ENCODE assay signal across 14 cellular contexts in genomic region chr5:56685503-56686217, GRCh38.
A peak's percentile ranks its signal among the peaks of the same experiment; 100 is the strongest.
DNase-seq lines count a peak whose midpoint lies in the region; ATAC-seq and TF ChIP-seq lines count a peak whose summit lies in the region.
"Had no signal": no experiment of that assay in that cellular context is flagged by ENCODE, and none has a peak within 500 bp of the region (broad histone marks: within the 10 kb centered on the region; RNA-seq: fewer than 3 reads in every experiment).

No MANE protein-coding gene starts in this region.

- no peaks in the 10 kb centered on the region for H3K27me3 Mint-ChIP-seq in activated CD4-positive, alpha-beta T cell treated with anti-CD3 and anti-CD28 coated beads, Interleukin-2, amount 10 ng/mL, durations not matched to agents 7 days and 5 days
- H3K27me3 Mint-ChIP-seq in activated B cell treated with CpG ODN at 0.5 μM for 24 hours: no peaks in the 10 kb centered on the region

- H3K4me1 Mint-ChIP-seq in activated CD4-positive, alpha-beta T cell treated with anti-CD3 and anti-CD28 coated beads, Interleukin-2, amount 10 ng/mL, durations not matched to agents 7 days and 5 days: peaks cover 76% of the 10 kb centered on the region
- H3K4me1 Mint-ChIP-seq in activated B cell treated with CpG ODN at 0.5 μM for 24 hours: peaks cover 97% of the 10 kb centered on the region

- POLR2A ChIA-PET in activated CD4-positive, alpha-beta T cell treated with anti-CD3 and anti-CD28 coated beads, Interleukin-2, amount 10 ng/mL, durations not matched to agents 7 days and 5 days (lab: Charles Lee): no interaction called here
- POLR2A ChIA-PET in activated B cell treated with CpG ODN at 0.5 μM for 24 hours (lab: Charles Lee): interaction anchor here (0.6 to 4.4 kb wide), 25 partner anchors 8 to 369 kb away, joined by 3 to 84 read pairs (median 4); partner anchors contain the start of gene MAP3K1

- ATAC-seq in HG02642 (IDR thresholded peaks at IDR 0.05; ENCODE audit: poor library complexity, unreplicated experiment): peak; percentile 14
- ATAC-seq in activated B cell treated with CpG ODN at 0.5 μM for 24 hours (ENCODE audit: low read depth): peak; percentile 36
- ATAC-seq in HG02678 (IDR thresholded peaks at IDR 0.05; ENCODE audit: unreplicated experiment): no peak

- DNase-seq in activated CD4-positive, alpha-beta T cell treated with anti-CD3 and anti-CD28 coated beads, Interleukin-2, amount 10 ng/mL, durations not matched to agents 7 days and 5 days: no peak
- DNase-seq in activated CD4-positive, alpha-beta T cell treated with anti-CD3 and anti-CD28 coated beads for 4 hours: no peak
- DNase-seq in activated B cell treated with CpG ODN at 0.5 μM for 24 hours (no peak), GOT3 (lab: John Stamatoyannopoulos, UW) (no peak), germinal center (ENCODE audit: low spot score) (no peak)
- DNase-seq: ACHN; activated CD8-positive, alpha-beta memory T cell treated with anti-CD3 and anti-CD28 coated beads, Interleukin-2, amount 50 U/mL, for 48 hours; natural killer cell; NCI-H1694 had no signal

- no peaks in the 10 kb centered on the region for H3K27me3 ChIP-seq in skeletal muscle tissue (ENCODE audit: control insufficient read depth in 3 of 3, insufficient read depth in 3 of 3, low read length in 3 of 3)

- peak overlapping the region; percentile 11 for H3K27ac ChIP-seq in skeletal muscle tissue (ENCODE audit: low read depth, low read length)
- H3K27ac ChIP-seq: epithelial cell of prostate had no signal

- intact Hi-C loops in activated B cell treated with CpG ODN at 0.5 μM for 24 hours (cut with micrococcal nuclease): loop anchor here (1.0 to 5.0 kb wide), 8 partner anchors 15 to 273 kb away; no protein-coding TSS in a partner anchor

- H3K9ac ChIP-seq in skeletal muscle tissue (ENCODE audit: low read depth in 1 of 3, low read length in 3 of 3): no peak overlapping the region

- H3K4me3 Mint-ChIP-seq in activated CD4-positive, alpha-beta T cell treated with anti-CD3 and anti-CD28 coated beads, Interleukin-2, amount 10 ng/mL, durations not matched to agents 7 days and 5 days: no peak overlapping the region
- H3K4me3 Mint-ChIP-seq in activated B cell treated with CpG ODN at 0.5 μM for 24 hours: peak overlapping the region; percentile 44
- H3K4me3 Mint-ChIP-seq: brain, natural killer cell had no signal

- peak overlapping the region; percentile 83 for H3K27ac Mint-ChIP-seq in activated CD4-positive, alpha-beta T cell treated with anti-CD3 and anti-CD28 coated beads, Interleukin-2, amount 10 ng/mL, durations not matched to agents 7 days and 5 days
- peak overlapping the region; percentile 88 for H3K27ac Mint-ChIP-seq in activated B cell treated with CpG ODN at 0.5 μM for 24 hours
- H3K27ac Mint-ChIP-seq: brain, natural killer cell had no signal

- CTCF ChIA-PET in activated CD4-positive, alpha-beta T cell treated with anti-CD3 and anti-CD28 coated beads, Interleukin-2, amount 10 ng/mL, durations not matched to agents 7 days and 5 days (lab: Charles Lee): interaction anchor here (1.5 to 1.7 kb wide), 2 partner anchors 10 to 15 kb away, joined by 4 to 5 read pairs; no protein-coding TSS in a partner anchor
- CTCF ChIA-PET in activated B cell treated with CpG ODN at 0.5 μM for 24 hours (lab: Charles Lee): interaction anchor here (0.7 to 2.2 kb wide), 5 partner anchors 16 to 413 kb away, joined by 3 to 13 read pairs (median 3); no protein-coding TSS in a partner anchor

- peaks cover 19% of the 10 kb centered on the region for H3K36me3 Mint-ChIP-seq in activated CD4-positive, alpha-beta T cell treated with anti-CD3 and anti-CD28 coated beads, Interleukin-2, amount 10 ng/mL, durations not matched to agents 7 days and 5 days (ENCODE audit: low read depth)
- no peaks in the 10 kb centered on the region for H3K36me3 Mint-ChIP-seq in activated B cell treated with CpG ODN at 0.5 μM for 24 hours (ENCODE audit: low read depth)
- H3K36me3 Mint-ChIP-seq: brain, natural killer cell had no signal

- H3K4me3 ChIP-seq in skeletal muscle tissue (ENCODE audit: low read length in 3 of 3): no peak overlapping the region

- no peaks in the 10 kb centered on the region for H3K9me3 ChIP-seq in skeletal muscle tissue (ENCODE audit: control insufficient read depth in 3 of 3, low read length in 3 of 3)

- no peak for TF ChIP-seq CTCF in activated B cell treated with CpG ODN at 0.5 μM for 24 hours (IDR thresholded peaks at IDR 0.05)

- H3K9me3 Mint-ChIP-seq in activated CD4-positive, alpha-beta T cell treated with anti-CD3 and anti-CD28 coated beads, Interleukin-2, amount 10 ng/mL, durations not matched to agents 7 days and 5 days: peaks cover 9% of the 10 kb centered on the region
- no peaks in the 10 kb centered on the region for H3K9me3 Mint-ChIP-seq in activated B cell treated with CpG ODN at 0.5 μM for 24 hours
- H3K9me3 Mint-ChIP-seq: brain, natural killer cell had no signal

- H3K4me1 ChIP-seq in skeletal muscle tissue (ENCODE audit: control insufficient read depth in 3 of 3, insufficient read depth in 3 of 3, low read length in 3 of 3): peaks cover 0 to 4% (median 0%) of the 10 kb centered on the region in 3 donors

- no peaks in the 10 kb centered on the region for H3K36me3 ChIP-seq in skeletal muscle tissue (ENCODE audit: control insufficient read depth in 3 of 3, insufficient read depth in 3 of 3, low read length in 3 of 3)
